Comparison of ENCODE assay signal across 1 cellular context in genomic region chr11:44248109-44248508, GRCh38.
TF ChIP-seq lines count a peak whose summit lies in the region.

No MANE protein-coding gene starts in this region.

TF ChIP-seq in H1, 55 proteins besides CTCF, POLR2A, EP300 and RAD21:
- TF ChIP-seq JUN (IDR thresholded peaks at IDR 0.05; ENCODE audit: low read depth, low read length): no peak
- no peak for TF ChIP-seq EGR1 (IDR thresholded peaks at IDR 0.05; ENCODE audit: borderline replicate concordance, low read depth, low read length)
- no peak for TF ChIP-seq SRF (IDR thresholded peaks at IDR 0.05; ENCODE audit: low read depth, low read length)
- TF ChIP-seq RBBP5 (IDR thresholded peaks at IDR 0.05; ENCODE audit: borderline replicate concordance, low read depth, low read length): no peak
- TF ChIP-seq TBP (IDR thresholded peaks at IDR 0.05; ENCODE audit: low read depth, low read length): no peak
- TF ChIP-seq RNF2 (IDR thresholded peaks at IDR 0.05; ENCODE audit: borderline replicate concordance, low read depth, low read length, missing control alignments, poor library complexity, severe bottlenecking): no peak
- TF ChIP-seq HDAC2 (IDR thresholded peaks at IDR 0.05; ENCODE audit: borderline replicate concordance in 1 of 2, low read depth in 2 of 2, low read length in 2 of 2): no peak
- no peak for TF ChIP-seq TAF1 (IDR thresholded peaks at IDR 0.05; ENCODE audit: low read depth, low read length)
- no peak for TF ChIP-seq NRF1 (IDR thresholded peaks at IDR 0.05; ENCODE audit: low read depth, low read length)
